ENCODE assay signal across 8 cellular contexts in genomic region chr10:49761789-49762565, GRCh38. TPM values are rescaled to one million over a fixed set of nuclear protein-coding genes. Genes with fewer than 3 reads are reported as not detected.
A peak's percentile ranks its signal among the peaks of the same experiment; 100 is the strongest.
DNase-seq lines count a peak whose midpoint lies in the region; ATAC-seq and TF ChIP-seq lines count a peak whose summit lies in the region.

OGDHL (minus strand) TSS chr10:49762323; CDS start chr10:49758592, 3,731 bp downstream.

- peak within 1 kb of the TSS; percentile 27 for H3K4me3 Mint-ChIP-seq in activated CD4-positive, alpha-beta T cell treated with anti-CD3 and anti-CD28 coated beads for 36 hours
- H3K4me3 Mint-ChIP-seq in natural killer cell treated with Interleukin-12 subunit alpha and Interleukin-12 subunit beta and Interleukin-15 and Interleukin-18, amount 100 ng/mL, for 72 hours: peak within 1 kb of the TSS; percentile 53

- ATAC-seq in activated CD4-positive, alpha-beta T cell treated with anti-CD3 and anti-CD28 coated beads for 36 hours: peak; percentile 66
- peak; percentile 78 for ATAC-seq in HG02884 (IDR thresholded peaks at IDR 0.05; ENCODE audit: unreplicated experiment)
- peak; percentile 74 to 77 for ATAC-seq in natural killer cell treated with Interleukin-12 subunit alpha and Interleukin-12 subunit beta and Interleukin-15 and Interleukin-18, amount 100 ng/mL, for 72 hours
- no peak for ATAC-seq in thoracic aorta (ENCODE audit: insufficient number of reproducible peaks, low FRiP score, low read depth)

- peaks cover 6% of the 10 kb centered on the region for H3K9me3 Mint-ChIP-seq in activated CD4-positive, alpha-beta T cell treated with anti-CD3 and anti-CD28 coated beads for 36 hours (ENCODE audit: low read depth)
- peaks cover 3% of the 10 kb centered on the region for H3K9me3 Mint-ChIP-seq in natural killer cell treated with Interleukin-12 subunit alpha and Interleukin-12 subunit beta and Interleukin-15 and Interleukin-18, amount 100 ng/mL, for 72 hours

- H3K36me3 ChIP-seq in thoracic aorta: no peaks in the 10 kb centered on the region

- H3K4me1 Mint-ChIP-seq in activated CD4-positive, alpha-beta T cell treated with anti-CD3 and anti-CD28 coated beads for 36 hours: peaks cover 4% of the 10 kb centered on the region
- H3K4me1 Mint-ChIP-seq in natural killer cell treated with Interleukin-12 subunit alpha and Interleukin-12 subunit beta and Interleukin-15 and Interleukin-18, amount 100 ng/mL, for 72 hours (ENCODE audit: low read depth in 2 of 2): peaks cover 0 to 9% of the 10 kb centered on the region in 2 donors

- CTCF ChIA-PET in activated CD4-positive, alpha-beta T cell treated with anti-CD3 and anti-CD28 coated beads for 36 hours (lab: Charles Lee): no interaction called here

- no peaks in the 10 kb centered on the region for H3K9me3 ChIP-seq in thoracic aorta

- H3K27ac Mint-ChIP-seq in activated CD4-positive, alpha-beta T cell treated with anti-CD3 and anti-CD28 coated beads for 36 hours: no peak within 1 kb of the TSS
- no peak within 1 kb of the TSS for H3K27ac Mint-ChIP-seq in natural killer cell treated with Interleukin-12 subunit alpha and Interleukin-12 subunit beta and Interleukin-15 and Interleukin-18, amount 100 ng/mL, for 72 hours

- H3K4me3 ChIP-seq in fibroblast of mammary gland (ENCODE audit: control insufficient read depth, low read depth, low read length): peak within 1 kb of the TSS; percentile 30
- peak within 1 kb of the TSS; percentile 67 for H3K4me3 ChIP-seq in thoracic aorta

- H3K36me3 Mint-ChIP-seq in activated CD4-positive, alpha-beta T cell treated with anti-CD3 and anti-CD28 coated beads for 36 hours (ENCODE audit: low read depth): no peaks in the 10 kb centered on the region
- no peaks in the 10 kb centered on the region for H3K36me3 Mint-ChIP-seq in natural killer cell treated with Interleukin-12 subunit alpha and Interleukin-12 subunit beta and Interleukin-15 and Interleukin-18, amount 100 ng/mL, for 72 hours

- peak; percentile 78 for DNase-seq in activated CD4-positive, alpha-beta T cell treated with anti-CD3 and anti-CD28 coated beads for 36 hours
- no peak for DNase-seq in activated CD4-positive, alpha-beta T cell treated with anti-CD3 and anti-CD28 coated beads for 1 hour
- DNase-seq in NCI-H2196 treated with DMSO at 0.1 percent for 48 hours (lab: John Stamatoyannopoulos, UW; ENCODE audit: unreplicated experiment): peak; percentile 5
- DNase-seq in activated T-cell treated with anti-CD3 and anti-CD28 coated beads, Interleukin-2, amount 50 U/mL, for 48 hours: peak; percentile 80
- DNase-seq in fibroblast of mammary gland (ENCODE audit: low read depth): peak; percentile 26
- no peak for DNase-seq in natural killer cell treated with Interleukin-12 subunit alpha and Interleukin-12 subunit beta and Interleukin-15 and Interleukin-18, amount 100 ng/mL, for 72 hours (ENCODE audit: low spot score)
- DNase-seq in thoracic aorta (ENCODE audit: low spot score): no peak

- POLR2A ChIA-PET in activated CD4-positive, alpha-beta T cell treated with anti-CD3 and anti-CD28 coated beads for 36 hours (lab: Charles Lee): no interaction called here

- no peak within 1 kb of the TSS for H3K27ac ChIP-seq in thoracic aorta

- H3K27me3 Mint-ChIP-seq in activated CD4-positive, alpha-beta T cell treated with anti-CD3 and anti-CD28 coated beads for 36 hours: peaks cover 36% of the 10 kb centered on the region
- H3K27me3 Mint-ChIP-seq in natural killer cell treated with Interleukin-12 subunit alpha and Interleukin-12 subunit beta and Interleukin-15 and Interleukin-18, amount 100 ng/mL, for 72 hours: peaks cover 23 to 29% of the 10 kb centered on the region in 2 donors

- no peaks in the 10 kb centered on the region for H3K27me3 ChIP-seq in thoracic aorta (replicated peaks; ENCODE audit: insufficient read depth)

- peaks cover 3 to 8% of the 10 kb centered on the region in 2 donors for H3K4me1 ChIP-seq in thoracic aorta (ENCODE audit: control insufficient read depth in 1 of 2, low read depth in 2 of 2)

- intact Hi-C loops in activated CD4-positive, alpha-beta T cell treated with anti-CD3 and anti-CD28 coated beads for 36 hours (cut with DNase I, micrococcal nuclease): loop anchor here (1.0 to 5.0 kb wide), 3 partner anchors 155 to 365 kb away; partner anchors contain the start of gene DRGX (in 1 of the 2)

- TF ChIP-seq CTCF in fibroblast of mammary gland (conservative IDR thresholded peaks at IDR 0.05; ENCODE audit: control insufficient read depth, insufficient read depth, low read depth, low read length) (no peak), thoracic aorta (IDR thresholded peaks at IDR 0.05) (no peak)

RNA-seq across cellular contexts. Expression of gene OGDHL, which starts in this region (rescaled TPM):
- under 1 TPM; 0.44 to 0.73 TPM for total RNA-seq in activated CD4-positive, alpha-beta T cell treated with anti-CD3 and anti-CD28 coated beads for 36 hours
- total RNA-seq in natural killer cell treated with Interleukin-12 subunit alpha and Interleukin-12 subunit beta and Interleukin-15 and Interleukin-18, amount 100 ng/mL, for 72 hours: not detected
- total RNA-seq in thoracic aorta: not detected

Comparison
In these comparisons a context has a peak if more than half of its experiments do, and no peak if none do; other contexts are left out.
1. Peak in DNase-seq and ATAC-seq in activated CD4-positive, alpha-beta T cell treated with anti-CD3 and anti-CD28 coated beads for 36 hours; RNA of the gene not detected or under 1 TPM.
2. Peak in ATAC-seq in natural killer cell treated with Interleukin-12 subunit alpha and Interleukin-12 subunit beta and Interleukin-15 and Interleukin-18, amount 100 ng/mL, for 72 hours; RNA of the gene not detected or under 1 TPM.
3. DNase-seq: peak in NCI-H2196 treated with DMSO at 0.1 percent for 48 hours (single experiment), activated T-cell treated with anti-CD3 and anti-CD28 coated beads, Interleukin-2, amount 50 U/mL, for 48 hours (2 of 2) and fibroblast of mammary gland (single experiment); none in activated CD4-positive, alpha-beta T cell treated with anti-CD3 and anti-CD28 coated beads for 1 hour (single experiment), natural killer cell treated with Interleukin-12 subunit alpha and Interleukin-12 subunit beta and Interleukin-15 and Interleukin-18, amount 100 ng/mL, for 72 hours (single experiment) and thoracic aorta (single experiment).